In the genomic region with DNA sequence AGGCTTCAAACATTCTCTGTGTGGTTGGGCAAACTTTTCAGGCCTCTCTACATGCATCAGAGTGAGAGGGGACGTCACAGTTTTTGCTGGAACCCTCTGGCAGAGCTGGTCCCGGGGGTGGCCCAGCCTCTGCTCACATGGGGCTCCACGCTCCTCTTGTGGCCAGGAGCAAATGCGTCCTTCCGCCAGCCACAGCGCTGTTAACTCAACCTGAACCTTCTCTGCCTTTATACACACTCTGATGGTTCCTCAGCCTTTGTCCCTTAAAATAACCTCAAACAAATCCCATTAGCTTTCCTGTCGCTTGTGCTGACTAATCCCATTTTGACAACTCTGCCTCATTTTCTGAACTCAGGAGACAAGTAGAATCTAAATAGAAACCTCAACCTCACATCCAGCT, we compare ENCODE assay signal across 1 cellular context.
TF ChIP-seq lines count a peak whose summit lies in the region.

No MANE protein-coding gene starts in this region.

TF ChIP-seq in HepG2, 621 proteins besides CTCF, POLR2A, EP300 and RAD21:
- TF ChIP-seq POLR2G (IDR thresholded peaks at IDR 0.05; ENCODE audit: low read depth, low read length) (no peak), TBX3 (IDR thresholded peaks at IDR 0.05; ENCODE audit: borderline replicate concordance) (no peak), MAFK (conservative IDR thresholded peaks at IDR 0.05 in 1 of 2, IDR thresholded peaks at IDR 0.05 in 1 of 2; ENCODE audit: low read length in 2 of 2) (peak in 1 of 2 experiments; percentile 37; a peak in 1 of 4 replicates)
- TF ChIP-seq, protein P1, sequence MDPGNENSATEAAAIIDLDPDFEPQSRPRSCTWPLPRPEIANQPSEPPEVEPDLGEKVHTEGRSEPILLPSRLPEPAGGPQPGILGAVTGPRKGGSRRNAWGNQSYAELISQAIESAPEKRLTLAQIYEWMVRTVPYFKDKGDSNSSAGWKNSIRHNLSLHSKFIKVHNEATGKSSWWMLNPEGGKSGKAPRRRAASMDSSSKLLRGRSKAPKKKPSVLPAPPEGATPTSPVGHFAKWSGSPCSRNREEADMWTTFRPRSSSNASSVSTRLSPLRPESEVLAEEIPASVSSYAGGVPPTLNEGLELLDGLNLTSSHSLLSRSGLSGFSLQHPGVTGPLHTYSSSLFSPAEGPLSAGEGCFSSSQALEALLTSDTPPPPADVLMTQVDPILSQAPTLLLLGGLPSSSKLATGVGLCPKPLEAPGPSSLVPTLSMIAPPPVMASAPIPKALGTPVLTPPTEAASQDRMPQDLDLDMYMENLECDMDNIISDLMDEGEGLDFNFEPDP (CRISPR knock-in tag; conservative IDR thresholded peaks at IDR 0.05), result 0 out of 2 replicates have a peak, but pooled peaks have one; percentile 14
